12 cellular contexts compared by ENCODE assay signal in genomic region chr5:127958421-127959011, GRCh38.
DNase-seq lines count a peak whose midpoint lies in the region; ATAC-seq, FAIRE-seq and TF ChIP-seq lines count a peak whose summit lies in the region.
"Had no signal": no experiment of that assay in that cellular context is flagged by ENCODE, and none has a peak within 500 bp of the region (broad histone marks: within the 10 kb centered on the region; RNA-seq: fewer than 3 reads in every experiment).

No MANE protein-coding gene starts in this region.

- CTCF ChIA-PET in activated CD8-positive, alpha-beta memory T cell treated with anti-CD3 and anti-CD28 coated beads, Interleukin-2, amount 10 ng/mL, durations not matched to agents 7 days and 5 days (lab: Charles Lee): no interaction called here

- H2AFZ ChIP-seq in mesenchymal stem cell (ENCODE audit: low read depth, low read length): no peak overlapping the region

- H3K27ac ChIP-seq in C4-2B (peak overlapping the region; percentile 58; the same call in 1 of the 2 replicates), SJSA1 (peak overlapping the region; percentile 0; the same call in 1 of the 2 replicates), mesenchymal stem cell (ENCODE audit: low read length, poor library complexity, severe bottlenecking) (no peak overlapping the region)

- H2BK12ac ChIP-seq in mesenchymal stem cell (ENCODE audit: low read length in 2 of 2): peak overlapping the region in 1 of 2 experiments; percentile 42

- H3K79me1 ChIP-seq in mesenchymal stem cell (replicated peaks; ENCODE audit: low read length, poor library complexity, severe bottlenecking): no peaks in the 10 kb centered on the region

- H3K4me1 ChIP-seq in SJSA1 (replicated peaks): peaks cover 38% of the 10 kb centered on the region
- peaks cover 9% of the 10 kb centered on the region for H3K4me1 ChIP-seq in mesenchymal stem cell (ENCODE audit: control insufficient read depth, insufficient read depth, low read depth, low read length)

- no peak overlapping the region for H3K14ac ChIP-seq in mesenchymal stem cell (ENCODE audit: low read length in 2 of 2)

- no peak for FAIRE-seq in GM12891 (lab: Jason Lieb, UNC)

- H3K4me3 Mint-ChIP-seq in activated CD8-positive, alpha-beta memory T cell treated with anti-CD3 and anti-CD28 coated beads, Interleukin-2, amount 10 ng/mL, durations not matched to agents 7 days and 5 days: no peak overlapping the region
- H3K4me3 Mint-ChIP-seq: activated CD8-positive, alpha-beta T cell treated with anti-CD3 and anti-CD28 coated beads, Interleukin-2, amount 10 ng/mL, durations not matched to agents 7 days and 5 days; activated naive CD8-positive, alpha-beta T cell treated with anti-CD3 and anti-CD28 coated beads for 36 hours; stimulated activated effector memory CD8-positive, alpha-beta T cell treated with anti-CD3 and anti-CD28 coated beads, Interleukin-12 subunit alpha, Interleukin-12 subunit beta, amount 100 ng/mL, for 72 hours; T-cell had no signal

- H3K9me3 ChIP-seq in SJSA1 (replicated peaks) (no peaks in the 10 kb centered on the region), mesenchymal stem cell (ENCODE audit: control insufficient read depth, low read length) (no peaks in the 10 kb centered on the region)

- no peak overlapping the region for H2BK15ac ChIP-seq in mesenchymal stem cell (ENCODE audit: low read depth, poor library complexity, severe bottlenecking)

- H3K4me3 ChIP-seq in SJSA1 (no peak overlapping the region), mesenchymal stem cell (ENCODE audit: insufficient read depth in 1 of 2, low read depth in 1 of 2, low read length in 2 of 2) (no peak overlapping the region)

- no peak overlapping the region for H3K27ac Mint-ChIP-seq in activated CD8-positive, alpha-beta memory T cell treated with anti-CD3 and anti-CD28 coated beads, Interleukin-2, amount 10 ng/mL, durations not matched to agents 7 days and 5 days
- H3K27ac Mint-ChIP-seq: activated CD8-positive, alpha-beta T cell treated with anti-CD3 and anti-CD28 coated beads, Interleukin-2, amount 10 ng/mL, durations not matched to agents 7 days and 5 days; activated naive CD8-positive, alpha-beta T cell treated with anti-CD3 and anti-CD28 coated beads for 36 hours; stimulated activated effector memory CD8-positive, alpha-beta T cell treated with anti-CD3 and anti-CD28 coated beads, Interleukin-12 subunit alpha, Interleukin-12 subunit beta, amount 100 ng/mL, for 72 hours; T-cell had no signal

- no peak for TF ChIP-seq POLR2A in GM12891 (IDR thresholded peaks at IDR 0.05; ENCODE audit: low read depth, low read length)

- no peak overlapping the region for H4K8ac ChIP-seq in mesenchymal stem cell (ENCODE audit: low read length)

- H2AK5ac ChIP-seq in mesenchymal stem cell (ENCODE audit: low read length, severe bottlenecking): peak overlapping the region; percentile 69

- peaks cover 1% of the 10 kb centered on the region for H3K36me3 Mint-ChIP-seq in activated CD8-positive, alpha-beta memory T cell treated with anti-CD3 and anti-CD28 coated beads, Interleukin-2, amount 10 ng/mL, durations not matched to agents 7 days and 5 days
- H3K36me3 Mint-ChIP-seq: stimulated activated effector memory CD8-positive, alpha-beta T cell treated with anti-CD3 and anti-CD28 coated beads, Interleukin-12 subunit alpha, Interleukin-12 subunit beta, amount 100 ng/mL, for 72 hours had no signal

- no peak overlapping the region for H3K9ac ChIP-seq in mesenchymal stem cell (ENCODE audit: low read length)

- 80% methylated on average over 5 of the region's 5 CpGs for WGBS in mesenchymal stem cell

- H3K9me3 Mint-ChIP-seq in activated CD8-positive, alpha-beta memory T cell treated with anti-CD3 and anti-CD28 coated beads, Interleukin-2, amount 10 ng/mL, durations not matched to agents 7 days and 5 days (ENCODE audit: low read depth): no peaks in the 10 kb centered on the region
- H3K9me3 Mint-ChIP-seq: activated naive CD8-positive, alpha-beta T cell treated with anti-CD3 and anti-CD28 coated beads for 36 hours; stimulated activated effector memory CD8-positive, alpha-beta T cell treated with anti-CD3 and anti-CD28 coated beads, Interleukin-12 subunit alpha, Interleukin-12 subunit beta, amount 100 ng/mL, for 72 hours; T-cell had no signal

- H3K23ac ChIP-seq in mesenchymal stem cell (ENCODE audit: low read length in 2 of 2): no peak overlapping the region

- TF ChIP-seq CTCF in C4-2B (conservative IDR thresholded peaks at IDR 0.05): no peak

- H3K18ac ChIP-seq in mesenchymal stem cell (ENCODE audit: low read depth in 1 of 2, low read length in 2 of 2): no peak overlapping the region

- H3K27me3 ChIP-seq in SJSA1 (replicated peaks) (no peaks in the 10 kb centered on the region), mesenchymal stem cell (ENCODE audit: control insufficient read depth in 1 of 2, insufficient read depth in 1 of 2, low read length in 2 of 2) (no peaks in the 10 kb centered on the region)

- peak; percentile 21 for DNase-seq in HuH-7 (ENCODE audit: low spot score)
- DNase-seq in SJSA1 (ENCODE audit: low read depth in 1 of 2, low spot score in 2 of 2): peak in 1 of 2 experiments; percentile 41
- no peak for DNase-seq in mesenchymal stem cell
- DNase-seq in GM12891 (ENCODE audit: insufficient read length, low spot score): no peak
- no peak for DNase-seq in activated CD8-positive, alpha-beta memory T cell treated with anti-CD3 and anti-CD28 coated beads, Interleukin-2, amount 10 ng/mL, durations not matched to agents 7 days and 5 days
- DNase-seq: activated CD8-positive, alpha-beta T cell treated with anti-CD3 and anti-CD28 coated beads, Interleukin-2, amount 10 ng/mL, durations not matched to agents 7 days and 5 days had no signal

- H3K27me3 Mint-ChIP-seq in activated CD8-positive, alpha-beta memory T cell treated with anti-CD3 and anti-CD28 coated beads, Interleukin-2, amount 10 ng/mL, durations not matched to agents 7 days and 5 days: no peaks in the 10 kb centered on the region
- H3K27me3 Mint-ChIP-seq: activated naive CD8-positive, alpha-beta T cell treated with anti-CD3 and anti-CD28 coated beads for 36 hours; T-cell had no signal

- no peak overlapping the region for H4K91ac ChIP-seq in mesenchymal stem cell (ENCODE audit: low read length)

- H3K36me3 ChIP-seq in SJSA1 (no peaks in the 10 kb centered on the region), mesenchymal stem cell (ENCODE audit: control insufficient read depth in 1 of 2, insufficient read depth in 2 of 2, low read depth in 1 of 2, low read length in 2 of 2) (peaks cover 0 to 7% of the 10 kb centered on the region in 2 experiments)

- H2BK120ac ChIP-seq in mesenchymal stem cell (ENCODE audit: low read depth, low read length): no peak overlapping the region

- no peak overlapping the region for H2BK5ac ChIP-seq in mesenchymal stem cell (ENCODE audit: low read depth, low read length, poor library complexity, severe bottlenecking)

- ATAC-seq in HG02884 (IDR thresholded peaks at IDR 0.05; ENCODE audit: unreplicated experiment): no peak
- ATAC-seq in GM19455 (IDR thresholded peaks at IDR 0.05; ENCODE audit: unreplicated experiment): no peak
- no peak for ATAC-seq in activated CD8-positive, alpha-beta memory T cell treated with anti-CD3 and anti-CD28 coated beads, Interleukin-2, amount 10 ng/mL, durations not matched to agents 7 days and 5 days
- ATAC-seq: activated CD8-positive, alpha-beta T cell treated with anti-CD3 and anti-CD28 coated beads, Interleukin-2, amount 10 ng/mL, durations not matched to agents 7 days and 5 days; stimulated activated effector memory CD8-positive, alpha-beta T cell treated with anti-CD3 and anti-CD28 coated beads, Interleukin-12 subunit alpha, Interleukin-12 subunit beta, amount 100 ng/mL, for 72 hours had no signal

- peaks cover 2% of the 10 kb centered on the region for H3K4me1 Mint-ChIP-seq in activated CD8-positive, alpha-beta memory T cell treated with anti-CD3 and anti-CD28 coated beads, Interleukin-2, amount 10 ng/mL, durations not matched to agents 7 days and 5 days

- no peak overlapping the region for H3K4ac ChIP-seq in mesenchymal stem cell (ENCODE audit: low read depth in 1 of 2, low read length in 2 of 2)

- no peak overlapping the region for H3K4me2 ChIP-seq in mesenchymal stem cell (ENCODE audit: low read length, poor library complexity, severe bottlenecking)

TF ChIP-seq in GM12891, 5 proteins besides CTCF, POLR2A, EP300 and RAD21:
- no peak for TF ChIP-seq POU2F2 (IDR thresholded peaks at IDR 0.05; ENCODE audit: low read depth, low read length)
